Comparison of ENCODE assay signal across 29 cellular contexts in genomic region chr5:68699966-68700365, GRCh38.
DNase-seq lines count a peak whose midpoint lies in the region; ATAC-seq and TF ChIP-seq lines count a peak whose summit lies in the region.
"Had no signal": no experiment of that assay in that cellular context is flagged by ENCODE, and none has a peak within 500 bp of the region (broad histone marks: within the 10 kb centered on the region; RNA-seq: fewer than 3 reads in every experiment).

No MANE protein-coding gene starts in this region.

- H2BK120ac ChIP-seq in trophoblast cell (ENCODE audit: insufficient read depth, low read length, poor library complexity) = no peak overlapping the region

- H3K27ac ChIP-seq in trophoblast cell (ENCODE audit: low read depth, low read length) = no peak overlapping the region
- H3K27ac ChIP-seq in osteoblast (ENCODE audit: low read depth, low read length) = no peak overlapping the region
- H3K27ac ChIP-seq: BLaER1, SJCRH30 had no signal

- no peaks in the 10 kb centered on the region for H3K27me3 ChIP-seq in trophoblast cell (ENCODE audit: insufficient read depth, low read length)
- H3K27me3 ChIP-seq in osteoblast (ENCODE audit: insufficient read depth, low read length) = no peaks in the 10 kb centered on the region
- H3K27me3 ChIP-seq: BLaER1, SJCRH30 had no signal

- no peak overlapping the region for H2BK5ac ChIP-seq in trophoblast cell (ENCODE audit: low read depth, low read length, poor library complexity)

- H3K36me3 ChIP-seq in trophoblast cell (ENCODE audit: control insufficient read depth in 1 of 2, insufficient read depth in 2 of 2, low read length in 2 of 2) = no peaks in the 10 kb centered on the region
- H3K36me3 ChIP-seq in osteoblast (ENCODE audit: insufficient read depth, low read length) = no peaks in the 10 kb centered on the region
- H3K36me3 ChIP-seq: BLaER1, HAP-1, SJCRH30 had no signal

- H4K91ac ChIP-seq in trophoblast cell (ENCODE audit: low read depth, low read length) = no peak overlapping the region

- no peaks in the 10 kb centered on the region for H3K79me1 ChIP-seq in trophoblast cell (ENCODE audit: low read length)

- H4K8ac ChIP-seq in trophoblast cell (ENCODE audit: low read depth, low read length) = no peak overlapping the region

- H3K14ac ChIP-seq in trophoblast cell (ENCODE audit: low read length) = no peak overlapping the region

- no peak overlapping the region for H2AK5ac ChIP-seq in trophoblast cell (ENCODE audit: low read length)

- H3K4me2 ChIP-seq in trophoblast cell (ENCODE audit: low read length) = no peak overlapping the region
- H3K4me2 ChIP-seq in osteoblast (ENCODE audit: insufficient read depth, low read length) = no peak overlapping the region
- H3K4me2 ChIP-seq: BLaER1 had no signal

- no peak overlapping the region for H3K4ac ChIP-seq in trophoblast cell (ENCODE audit: low read depth, low read length)

- H2AFZ ChIP-seq in trophoblast cell (ENCODE audit: insufficient read depth, low read length, poor library complexity) (no peak overlapping the region), osteoblast (ENCODE audit: low read length) (no peak overlapping the region)

- H3K9me3 ChIP-seq in trophoblast cell (ENCODE audit: insufficient read depth, low read depth, low read length) (no peaks in the 10 kb centered on the region), osteoblast (ENCODE audit: low read depth, low read length) (no peaks in the 10 kb centered on the region)
- H3K9me3 ChIP-seq: BLaER1, HAP-1, SJCRH30 had no signal

- H3K18ac ChIP-seq in trophoblast cell (ENCODE audit: low read length) = no peak overlapping the region

- no peaks in the 10 kb centered on the region for H4K20me1 ChIP-seq in osteoblast (ENCODE audit: insufficient read depth, low read length)
- H4K20me1 ChIP-seq: BLaER1 had no signal

- H3K79me2 ChIP-seq in trophoblast cell (ENCODE audit: control insufficient read depth, insufficient read depth, low read length, poor library complexity) (no peaks in the 10 kb centered on the region), osteoblast (ENCODE audit: insufficient read depth, low read length) (no peaks in the 10 kb centered on the region)

- H2BK12ac ChIP-seq in trophoblast cell (ENCODE audit: low read length) = no peak overlapping the region

- peak overlapping the region; percentile 34 for H3K9ac ChIP-seq in trophoblast cell (ENCODE audit: low read length)
- H3K9ac ChIP-seq: BLaER1 had no signal

- H3K4me3 ChIP-seq in trophoblast cell (ENCODE audit: low read depth, low read length) = no peak overlapping the region
- H3K4me3 ChIP-seq in osteoblast (ENCODE audit: insufficient read depth, low read length) = no peak overlapping the region
- H3K4me3 ChIP-seq: BLaER1, HAP-1, SJCRH30 had no signal

- DNase-seq in trophoblast cell (no peak), osteoblast (ENCODE audit: insufficient read length, low spot score, missing footprints) (no peak), UCSD-AML1 (lab: John Stamatoyannopoulos, UW; ENCODE audit: unreplicated experiment) (no peak)
- DNase-seq: Caco-2; CD4-positive, CD25-positive, alpha-beta regulatory T cell; DMS 273 treated with DMSO at 0.1 percent for 48 hours; DMS79; EL; GDM1; GOT3; Kasumi-1; MV-4-11; NCI-H1105; NCI-H1436 treated with DMSO at 0.1 percent for 48 hours; NCI-H187 treated with DMSO at 0.1 percent for 48 hours; NCI-H2171 treated with DMSO at 0.1 percent for 48 hours; NCI-H345; NCI-H524; NCI-H774; SJCRH30; T-helper 17 cell had no signal

- no peak overlapping the region for H4K12ac ChIP-seq in trophoblast cell (ENCODE audit: low read depth, low read length)

- no CpG with 5 or more reads among the region's 2 CpGs for WGBS in trophoblast cell (ENCODE audit: extremely low coverage, insufficient coverage, insufficient read length)

- ATAC-seq in GM18520 (IDR thresholded peaks at IDR 0.05; ENCODE audit: unreplicated experiment) = peak; percentile 79
- peak; percentile 48 for ATAC-seq in GM21723 (IDR thresholded peaks at IDR 0.05; ENCODE audit: unreplicated experiment)
- ATAC-seq in HG03442 (IDR thresholded peaks at IDR 0.05; ENCODE audit: unreplicated experiment) = peak; percentile 54
- ATAC-seq in GM18517 (IDR thresholded peaks at IDR 0.05; ENCODE audit: unreplicated experiment) = no peak
- ATAC-seq: HepG2, SK-N-SH treated with all-trans-retinoic acid at 6 μM for 48 hours, T-helper 17 cell had no signal

- no peak for TF ChIP-seq CTCF in osteoblast (IDR thresholded peaks at IDR 0.05; ENCODE audit: extremely low read depth, low read depth, low read length)

- no peaks in the 10 kb centered on the region for H3K4me1 ChIP-seq in trophoblast cell (ENCODE audit: control insufficient read depth in 1 of 2, insufficient read depth in 2 of 2, low read length in 2 of 2)
- no peaks in the 10 kb centered on the region for H3K4me1 ChIP-seq in osteoblast (ENCODE audit: insufficient read depth, low read length)
- H3K4me1 ChIP-seq: BLaER1, Caco-2, HAP-1, SJCRH30 had no signal

- H3K23ac ChIP-seq in trophoblast cell (ENCODE audit: low read length) = no peak overlapping the region
